Comparison of ENCODE assay signal across 25 cellular contexts in the genomic region with DNA sequence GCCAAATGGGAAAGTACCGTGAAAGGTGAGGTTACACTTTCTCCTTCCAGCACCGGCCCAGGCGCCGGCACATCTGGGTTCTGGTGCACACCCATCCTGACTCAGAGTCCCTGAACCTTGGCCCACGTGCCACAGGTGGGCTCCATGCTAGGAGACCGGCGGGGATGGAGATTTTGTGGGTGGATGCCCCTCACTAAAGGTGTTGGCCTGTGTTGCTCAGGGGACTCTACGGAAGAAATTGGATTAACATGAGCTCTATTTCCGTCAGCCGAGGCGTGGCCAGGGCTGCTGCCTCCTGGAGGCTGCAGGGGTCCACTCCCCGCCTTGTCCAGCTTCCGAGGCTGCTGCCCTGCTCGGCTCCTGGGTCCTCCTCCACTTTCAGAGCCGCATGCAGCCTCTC.
"Had no signal": no experiment of that assay in that cellular context is flagged by ENCODE, and none has a peak within 500 bp of the region (broad histone marks: within the 10 kb centered on the region; RNA-seq: fewer than 3 reads in every experiment).

No MANE protein-coding gene starts in this region.

- H3K4me2 ChIP-seq: SK-N-SH had no signal

- H3K4me3 ChIP-seq: cardiac muscle cell, K562, SJCRH30 had no signal

- FAIRE-seq: K562 had no signal

- H3K4me3 Mint-ChIP-seq: activated CD4-positive, alpha-beta memory T cell treated with anti-CD3 and anti-CD28 coated beads, Interleukin-2, amount 10 ng/mL, durations not matched to agents 7 days and 5 days; activated CD4-positive, alpha-beta T cell treated with anti-CD3 and anti-CD28 coated beads for 36 hours; activated naive CD4-positive, alpha-beta T cell treated with anti-CD3 and anti-CD28 coated beads, Interleukin-2, amount 10 ng/mL, durations not matched to agents 7 days and 5 days; activated naive CD8-positive, alpha-beta T cell treated with anti-CD3 and anti-CD28 coated beads for 36 hours had no signal

- DNase-seq: activated CD4-positive, alpha-beta memory T cell treated with anti-CD3 and anti-CD28 coated beads, Interleukin-2, amount 10 ng/mL, durations not matched to agents 7 days and 5 days; activated CD4-positive, alpha-beta T cell treated with anti-CD3 and anti-CD28 coated beads for 36 hours; activated CD4-positive, alpha-beta T cell treated with anti-CD3 and anti-CD28 coated beads, Interleukin-2, amount 50 U/mL, for 1 hour; activated gamma-delta T cell treated with Interleukin-2 at 50 U/mL for 16 hours; activated naive CD4-positive, alpha-beta T cell treated with anti-CD3 and anti-CD28 coated beads, Interleukin-2, amount 10 ng/mL, durations not matched to agents 7 days and 5 days; activated naive CD8-positive, alpha-beta T cell treated with anti-CD3 and anti-CD28 coated beads for 36 hours; activated T-cell treated with anti-CD3 and anti-CD28 coated beads for 4 hours; activated T-cell treated with anti-CD3 and anti-CD28 coated beads, Interleukin-2, amount 50 U/mL, for 48 hours; brain microvascular endothelial cell; Karpas-422; NCI-H1105 treated with DMSO at 0.1 percent for 48 hours; NCI-H1436 treated with DMSO at 0.1 percent for 48 hours; NCI-H187 treated with DMSO at 0.1 percent for 48 hours; NCI-H2171; NCI-H2227 treated with DMSO at 0.1 percent for 48 hours; NCI-H446 treated with DMSO at 0.1 percent for 48 hours; NCI-H524 treated with DMSO at 0.1 percent for 48 hours; NCI-H748 treated with DMSO at 0.1 percent for 48 hours; SJCRH30; SK-N-SH; T-helper 1 cell had no signal

- H3K4me1 Mint-ChIP-seq: activated CD4-positive, alpha-beta memory T cell treated with anti-CD3 and anti-CD28 coated beads, Interleukin-2, amount 10 ng/mL, durations not matched to agents 7 days and 5 days; activated naive CD4-positive, alpha-beta T cell treated with anti-CD3 and anti-CD28 coated beads, Interleukin-2, amount 10 ng/mL, durations not matched to agents 7 days and 5 days had no signal

- H3K27ac ChIP-seq: brain microvascular endothelial cell, cardiac muscle cell, SJCRH30, VCaP had no signal

- H3K9me3 Mint-ChIP-seq: activated CD4-positive, alpha-beta memory T cell treated with anti-CD3 and anti-CD28 coated beads, Interleukin-2, amount 10 ng/mL, durations not matched to agents 7 days and 5 days; activated naive CD4-positive, alpha-beta T cell treated with anti-CD3 and anti-CD28 coated beads, Interleukin-2, amount 10 ng/mL, durations not matched to agents 7 days and 5 days; activated naive CD8-positive, alpha-beta T cell treated with anti-CD3 and anti-CD28 coated beads for 36 hours; activated T-helper 2 cell treated with anti-CD3 and anti-CD28 coated beads, Interferon-gamma antibody, Interleukin-2, Interleukin-4, amounts not matched to agents 10 μg/mL and 5 μg/mL and 100 μg/mL, durations not matched to agents 14 hours and 24 hours and 36 hours had no signal

- H3K9ac ChIP-seq: SK-N-SH had no signal

- ATAC-seq: activated CD4-positive, alpha-beta T cell treated with anti-CD3 and anti-CD28 coated beads for 36 hours; K562 had no signal

- H3K36me3 ChIP-seq: SJCRH30 had no signal

- H3K27me3 ChIP-seq: brain microvascular endothelial cell, cardiac muscle cell, SJCRH30 had no signal

- H3K9me3 ChIP-seq: SJCRH30, SK-N-SH had no signal

- H3K27me3 Mint-ChIP-seq: activated CD4-positive, alpha-beta memory T cell treated with anti-CD3 and anti-CD28 coated beads, Interleukin-2, amount 10 ng/mL, durations not matched to agents 7 days and 5 days; activated CD4-positive, alpha-beta T cell treated with anti-CD3 and anti-CD28 coated beads for 36 hours; activated naive CD4-positive, alpha-beta T cell treated with anti-CD3 and anti-CD28 coated beads, Interleukin-2, amount 10 ng/mL, durations not matched to agents 7 days and 5 days; activated naive CD8-positive, alpha-beta T cell treated with anti-CD3 and anti-CD28 coated beads for 36 hours had no signal

- H3K27ac Mint-ChIP-seq: activated CD4-positive, alpha-beta memory T cell treated with anti-CD3 and anti-CD28 coated beads, Interleukin-2, amount 10 ng/mL, durations not matched to agents 7 days and 5 days; activated CD4-positive, alpha-beta T cell treated with anti-CD3 and anti-CD28 coated beads for 36 hours; activated naive CD4-positive, alpha-beta T cell treated with anti-CD3 and anti-CD28 coated beads, Interleukin-2, amount 10 ng/mL, durations not matched to agents 7 days and 5 days; activated naive CD8-positive, alpha-beta T cell treated with anti-CD3 and anti-CD28 coated beads for 36 hours; activated T-helper 2 cell treated with anti-CD3 and anti-CD28 coated beads, Interferon-gamma antibody, Interleukin-2, Interleukin-4, amounts not matched to agents 10 μg/mL and 5 μg/mL and 100 μg/mL, durations not matched to agents 14 hours and 24 hours and 36 hours had no signal
